1 cellular context compared by ENCODE assay signal in genomic region chr19:7340959-7341837, GRCh38.
TF ChIP-seq lines count a peak whose summit lies in the region.

No MANE protein-coding gene starts in this region.

TF ChIP-seq in GM12878, 131 proteins besides CTCF, POLR2A, EP300 and RAD21 (continued from another document and continues in another):
- TF ChIP-seq TARDBP (IDR thresholded peaks at IDR 0.05; ENCODE audit: borderline replicate concordance) = 0 out of 2 replicates have a peak, but pooled peaks have one; percentile 25
- no peak for TF ChIP-seq IRF5 (IDR thresholded peaks at IDR 0.05; ENCODE audit: borderline replicate concordance)
- no peak for TF ChIP-seq MAX (IDR thresholded peaks at IDR 0.05; ENCODE audit: low read depth, low read length)
- TF ChIP-seq GATAD2B (conservative IDR thresholded peaks at IDR 0.05; ENCODE audit: low read depth) = no peak; the same call in 1 of the 2 replicates
- peak; percentile 64 for TF ChIP-seq SKIL (IDR thresholded peaks at IDR 0.05; ENCODE audit: low read depth, poor library complexity, severe bottlenecking)
- TF ChIP-seq FOXK2 (IDR thresholded peaks at IDR 0.05) = no peak
- no peak for TF ChIP-seq ATF2 (IDR thresholded peaks at IDR 0.05; ENCODE audit: low read length)
- TF ChIP-seq KDM1A (IDR thresholded peaks at IDR 0.05; ENCODE audit: borderline replicate concordance) = no peak
- no peak for TF ChIP-seq STAT3 (IDR thresholded peaks at IDR 0.05; ENCODE audit: low read depth, low read length)
- peak; percentile 27; the same call in 1 of the 2 replicates for TF ChIP-seq NR2F1 (conservative IDR thresholded peaks at IDR 0.05)
- TF ChIP-seq E2F8 (IDR thresholded peaks at IDR 0.05; ENCODE audit: low read depth, partially characterized antibody) = no peak
- TF ChIP-seq PAX8 (IDR thresholded peaks at IDR 0.05) = no peak
- no peak for TF ChIP-seq SMAD5 (IDR thresholded peaks at IDR 0.05; ENCODE audit: low read depth)
- no peak for TF ChIP-seq CREM (IDR thresholded peaks at IDR 0.05; ENCODE audit: low read depth)
- peak; percentile 36; the same call in 1 of the 2 replicates for TF ChIP-seq ATF7 (IDR thresholded peaks at IDR 0.05; ENCODE audit: low read depth)
- no peak for TF ChIP-seq MTA2 (IDR thresholded peaks at IDR 0.05; ENCODE audit: low read depth)
- no peak for TF ChIP-seq JUNB (IDR thresholded peaks at IDR 0.05)
- TF ChIP-seq KAT2A (conservative IDR thresholded peaks at IDR 0.05; ENCODE audit: control insufficient read depth, low read depth, low read length) = no peak
- TF ChIP-seq ZNF217 (IDR thresholded peaks at IDR 0.05) = peak; percentile 65
- TF ChIP-seq BMI1 (IDR thresholded peaks at IDR 0.05; ENCODE audit: borderline replicate concordance) = no peak
- TF ChIP-seq CUX1 (IDR thresholded peaks at IDR 0.05; ENCODE audit: insufficient replicate concordance, low read depth, low read length) = no peak
- TF ChIP-seq TCF12 (IDR thresholded peaks at IDR 0.05; ENCODE audit: low read depth, low read length) = 0 out of 2 replicates have a peak, but pooled peaks have one; percentile 11
- peak; percentile 27 for TF ChIP-seq SP1 (IDR thresholded peaks at IDR 0.05; ENCODE audit: low read depth, low read length)
- no peak for TF ChIP-seq CHD2 (IDR thresholded peaks at IDR 0.05; ENCODE audit: borderline replicate concordance, low read depth, low read length)
- peak; percentile 18 for TF ChIP-seq KLF5 (IDR thresholded peaks at IDR 0.05; ENCODE audit: partially characterized antibody)
- peak; percentile 85 for TF ChIP-seq SMARCA5 (IDR thresholded peaks at IDR 0.05)
- TF ChIP-seq CHD1 (IDR thresholded peaks at IDR 0.05; ENCODE audit: low read depth, low read length) = no peak
- TF ChIP-seq RELA (IDR thresholded peaks at IDR 0.05; ENCODE audit: borderline replicate concordance, partially characterized antibody) = peak; percentile 48
- peak; percentile 92 to 94 for TF ChIP-seq IKZF2 (IDR thresholded peaks at IDR 0.05)
- no peak for TF ChIP-seq RAD51 (IDR thresholded peaks at IDR 0.05)
- no peak for TF ChIP-seq CHD4 (IDR thresholded peaks at IDR 0.05)
- no peak for TF ChIP-seq NRF1 (conservative IDR thresholded peaks at IDR 0.05; ENCODE audit: low read depth, low read length)
- TF ChIP-seq ZZZ3 (IDR thresholded peaks at IDR 0.05; ENCODE audit: control insufficient read depth, insufficient read length, low read depth) = no peak
- TF ChIP-seq EED (IDR thresholded peaks at IDR 0.05; ENCODE audit: low read depth) = peak; percentile 83
- no peak for TF ChIP-seq FOS (IDR thresholded peaks at IDR 0.05; ENCODE audit: borderline replicate concordance, extremely low read depth, insufficient read length)
- no peak for TF ChIP-seq SREBF2 (IDR thresholded peaks at IDR 0.05; ENCODE audit: low read length)
- TF ChIP-seq BCL3 (IDR thresholded peaks at IDR 0.05; ENCODE audit: borderline replicate concordance, insufficient read depth, low read depth, low read length, poor library complexity, severe bottlenecking) = peak; percentile 52
- TF ChIP-seq ETV6 (conservative IDR thresholded peaks at IDR 0.05 in 1 of 2, IDR thresholded peaks at IDR 0.05 in 1 of 2; ENCODE audit: borderline replicate concordance in 1 of 2, low read depth in 1 of 2) = peak in 1 of 2 experiments; percentile 10; a peak in 1 of 4 replicates
- no peak for TF ChIP-seq TAF1 (IDR thresholded peaks at IDR 0.05; ENCODE audit: borderline replicate concordance, low read depth, low read length)
- TF ChIP-seq NFYA (IDR thresholded peaks at IDR 0.05; ENCODE audit: borderline replicate concordance, low read depth, low read length) = no peak
- TF ChIP-seq CBX5 (IDR thresholded peaks at IDR 0.05; ENCODE audit: low read depth) = 0 out of 2 replicates have a peak, but pooled peaks have one; percentile 16
- peak; percentile 83 for TF ChIP-seq MLLT1 (IDR thresholded peaks at IDR 0.05)
- 0 out of 3 replicates have a peak, but pooled peaks have one; percentile 49 for TF ChIP-seq POU2F2 (IDR thresholded peaks at IDR 0.05; ENCODE audit: borderline replicate concordance, low read depth, low read length)
- 0 out of 2 replicates have a peak, but pooled peaks have one; percentile 53 for TF ChIP-seq ZNF207 (IDR thresholded peaks at IDR 0.05; ENCODE audit: borderline replicate concordance)
- TF ChIP-seq TCF3 (IDR thresholded peaks at IDR 0.05; ENCODE audit: borderline replicate concordance, insufficient read depth, low read depth, low read length) = no peak
